Comparison of ENCODE assay signal across 25 cellular contexts in genomic region chr14:78985668-78986073, GRCh38.
DNase-seq lines count a peak whose midpoint lies in the region; ATAC-seq, FAIRE-seq and TF ChIP-seq lines count a peak whose summit lies in the region.
"Had no signal": no experiment of that assay in that cellular context is flagged by ENCODE, and none has a peak within 500 bp of the region (broad histone marks: within the 10 kb centered on the region; RNA-seq: fewer than 3 reads in every experiment).

No MANE protein-coding gene starts in this region.

- H3K4me1 Mint-ChIP-seq in GM23338, result peaks cover 16% of the 10 kb centered on the region
- H3K4me1 Mint-ChIP-seq: CD8-positive, alpha-beta memory T cell; stimulated activated naive CD8-positive, alpha-beta T cell treated with anti-CD3 and anti-CD28 coated beads, Interleukin-15, amount 100 ng/mL, for 72 hours had no signal

- H3K27me3 ChIP-seq in GM23338 (ENCODE audit: insufficient read depth) (peaks cover 12% of the 10 kb centered on the region; the same call in 1 of the 2 replicates), SK-N-SH (ENCODE audit: insufficient read depth) (no peaks in the 10 kb centered on the region), endothelial cell of umbilical vein (ENCODE audit: control insufficient read depth in 2 of 2, insufficient read depth in 2 of 2, low read length in 2 of 2) (no peaks in the 10 kb centered on the region), mesendoderm (ENCODE audit: insufficient read depth, low read length, poor library complexity) (no peaks in the 10 kb centered on the region), tibial nerve (no peaks in the 10 kb centered on the region), MG63 (no peaks in the 10 kb centered on the region)
- H3K27me3 ChIP-seq: heart left ventricle had no signal

- H3K27me3 Mint-ChIP-seq in GM23338 (ENCODE audit: insufficient read depth, low read depth, poor library complexity), result peaks cover 6% of the 10 kb centered on the region
- H3K27me3 Mint-ChIP-seq: natural killer cell treated with Interleukin-12 subunit alpha and Interleukin-12 subunit beta and Interleukin-15 and Interleukin-18, amount 100 ng/mL, for 72 hours; stimulated activated naive CD8-positive, alpha-beta T cell treated with anti-CD3 and anti-CD28 coated beads, Interleukin-15, amount 100 ng/mL, for 72 hours had no signal

- no TSS peak for BruUV-seq in endothelial cell of umbilical vein (replicated peaks; lab: Mats Ljungman, UMichigan)

- H3K9me3 ChIP-seq in SK-N-SH (no peaks in the 10 kb centered on the region), endothelial cell of umbilical vein (replicated peaks; ENCODE audit: control insufficient read depth, insufficient read depth, low read length) (no peaks in the 10 kb centered on the region), tibial nerve (no peaks in the 10 kb centered on the region), MG63 (no peaks in the 10 kb centered on the region)
- H3K9me3 ChIP-seq: heart left ventricle had no signal

- H3K18ac ChIP-seq in mesendoderm (ENCODE audit: low read length), result no peak overlapping the region

- no peak overlapping the region for H3K27ac Mint-ChIP-seq in GM23338
- H3K27ac Mint-ChIP-seq: CD8-positive, alpha-beta memory T cell; natural killer cell treated with Interleukin-12 subunit alpha and Interleukin-12 subunit beta and Interleukin-15 and Interleukin-18, amount 100 ng/mL, for 72 hours; stimulated activated naive CD8-positive, alpha-beta T cell treated with anti-CD3 and anti-CD28 coated beads, Interleukin-15, amount 100 ng/mL, for 72 hours; type B pancreatic cell had no signal

- DNase-seq in GM23338 (ENCODE audit: low spot score) (peak; percentile 63), SK-N-SH (peak; percentile 19), endothelial cell of umbilical vein (ENCODE audit: low read depth, low spot score) (peak; percentile 34), mesendoderm (peak; percentile 90), tibial nerve (ENCODE audit: low spot score in 2 of 2) (no peak), MG63 (no peak)
- DNase-seq: activated CD4-positive, alpha-beta T cell treated with anti-CD3 and anti-CD28 coated beads for 4 hours; CD8-positive, alpha-beta memory T cell; central memory CD4-positive, alpha-beta T cell; DND-41; effector CD4-positive, alpha-beta T cell; heart left ventricle; kidney glomerular epithelial cell; mesenchymal stem cell; NCI-H187 treated with DMSO at 0.1 percent for 48 hours; NCI-H510A; posterior cingulate gyrus; stimulated activated CD4-positive, alpha-beta T cell treated with anti-CD3 and anti-CD28 coated beads, Interleukin-2, amount 100 ng/mL, for 48 hours; stimulated activated naive CD8-positive, alpha-beta T cell treated with anti-CD3 and anti-CD28 coated beads, Interleukin-15, amount 100 ng/mL, for 72 hours had no signal

- no peaks in the 10 kb centered on the region for H3K36me3 Mint-ChIP-seq in GM23338 (ENCODE audit: low read depth)
- H3K36me3 Mint-ChIP-seq: CD8-positive, alpha-beta memory T cell; natural killer cell treated with Interleukin-12 subunit alpha and Interleukin-12 subunit beta and Interleukin-15 and Interleukin-18, amount 100 ng/mL, for 72 hours; type B pancreatic cell had no signal

- no peaks in the 10 kb centered on the region for H3K36me3 ChIP-seq in GM23338 (ENCODE audit: insufficient read depth)
- H3K36me3 ChIP-seq in SK-N-SH (replicated peaks in 1 of 2; ENCODE audit: control insufficient read depth in 1 of 2, insufficient read depth in 2 of 2, low read length in 1 of 2), result no peaks in the 10 kb centered on the region
- H3K36me3 ChIP-seq in endothelial cell of umbilical vein (ENCODE audit: control insufficient read depth in 2 of 2, extremely low read depth in 1 of 2, insufficient read depth in 2 of 2, low read length in 2 of 2), result no peaks in the 10 kb centered on the region
- no peaks in the 10 kb centered on the region for H3K36me3 ChIP-seq in mesendoderm (ENCODE audit: control insufficient read depth, insufficient read depth, low read length)
- no peaks in the 10 kb centered on the region for H3K36me3 ChIP-seq in tibial nerve
- H3K36me3 ChIP-seq in MG63, result no peaks in the 10 kb centered on the region
- H3K36me3 ChIP-seq: heart left ventricle had no signal

- H3K79me1 ChIP-seq in mesendoderm (ENCODE audit: low read length), result no peaks in the 10 kb centered on the region

- FAIRE-seq in endothelial cell of umbilical vein (lab: Jason Lieb, UNC), result no peak
- FAIRE-seq: TTC549 had no signal

- no peak overlapping the region for H3K23ac ChIP-seq in mesendoderm (ENCODE audit: low read length)

- H3F3A ChIP-seq in GM23338 (replicated peaks; ENCODE audit: low read depth) (no peaks in the 10 kb centered on the region), SK-N-SH (replicated peaks; ENCODE audit: insufficient read depth) (peaks cover 10% of the 10 kb centered on the region)

- H2AFZ ChIP-seq in GM23338, result no peak overlapping the region
- H2AFZ ChIP-seq in SK-N-SH (ENCODE audit: low read depth), result no peak overlapping the region
- H2AFZ ChIP-seq in endothelial cell of umbilical vein (ENCODE audit: low read depth, low read length), result no peak overlapping the region

- H4K8ac ChIP-seq in mesendoderm (ENCODE audit: low read depth, low read length), result no peak overlapping the region

- TF ChIP-seq POLR2A in endothelial cell of umbilical vein (IDR thresholded peaks at IDR 0.05; ENCODE audit: low read depth, low read length), result no peak
- TF ChIP-seq POLR2A in tibial nerve (IDR thresholded peaks at IDR 0.05), result no peak

- CTCF ChIA-PET in SK-N-SH (lab: Yijun Ruan, JAX) (interaction anchor here (0.7 to 1.2 kb wide), 2 partner anchors 17 to 26 kb away, joined by 3 read pairs; no protein-coding TSS in a partner anchor), endothelial cell of umbilical vein (lab: Charles Lee) (no interaction called here)

- POLR2A ChIA-PET in SK-N-SH (lab: Yijun Ruan, JAX), result no interaction called here
- POLR2A ChIA-PET in endothelial cell of umbilical vein (lab: Charles Lee), result no interaction called here

- H3K4me3 ChIP-seq in GM23338 (no peak overlapping the region), SK-N-SH (ENCODE audit: low read depth in 2 of 2, low read length in 1 of 2) (no peak overlapping the region), endothelial cell of umbilical vein (replicated peaks in 1 of 3; ENCODE audit: insufficient read depth in 1 of 3, low read depth in 1 of 3, low read length in 3 of 3) (no peak overlapping the region), mesendoderm (ENCODE audit: low read length) (no peak overlapping the region), tibial nerve (no peak overlapping the region), MG63 (no peak overlapping the region)
- H3K4me3 ChIP-seq: heart left ventricle had no signal

- H2BK120ac ChIP-seq in mesendoderm (ENCODE audit: low read depth, low read length), result no peak overlapping the region

- no peak overlapping the region for H3K4me3 Mint-ChIP-seq in GM23338
- H3K4me3 Mint-ChIP-seq: CD8-positive, alpha-beta memory T cell; natural killer cell treated with Interleukin-12 subunit alpha and Interleukin-12 subunit beta and Interleukin-15 and Interleukin-18, amount 100 ng/mL, for 72 hours; stimulated activated naive CD8-positive, alpha-beta T cell treated with anti-CD3 and anti-CD28 coated beads, Interleukin-15, amount 100 ng/mL, for 72 hours; type B pancreatic cell had no signal

- no peaks in the 10 kb centered on the region for H3K9me1 ChIP-seq in endothelial cell of umbilical vein (replicated peaks; ENCODE audit: control insufficient read depth, extremely low read depth, insufficient read depth, low read length)

- H4K5ac ChIP-seq in mesendoderm (ENCODE audit: low read length), result no peak overlapping the region

- H3K4me1 ChIP-seq in GM23338 (ENCODE audit: insufficient read depth) (peaks cover 35% of the 10 kb centered on the region), SK-N-SH (ENCODE audit: control insufficient read depth in 1 of 2, insufficient read depth in 2 of 2, low read depth in 1 of 2, low read length in 1 of 2) (peaks cover 0 to 12% of the 10 kb centered on the region in 2 experiments; a peak in 2 of 4 replicates), endothelial cell of umbilical vein (ENCODE audit: control insufficient read depth, extremely low read depth, insufficient read depth, low read length) (no peaks in the 10 kb centered on the region), mesendoderm (ENCODE audit: control insufficient read depth, low read depth, low read length) (peaks cover 2% of the 10 kb centered on the region), tibial nerve (no peaks in the 10 kb centered on the region)
- H3K4me1 ChIP-seq: heart left ventricle had no signal

- H2BK5ac ChIP-seq in mesendoderm (ENCODE audit: low read length), result no peak overlapping the region

- dilution Hi-C loops in endothelial cell of umbilical vein (cut with MboI; ENCODE audit: extremely low pct_ligation_motif_present, low sequenced_read_pairs), result no loop called here

- no peak overlapping the region for H2BK15ac ChIP-seq in mesendoderm (replicated peaks; ENCODE audit: low read depth)

- intact Hi-C loops in endothelial cell of umbilical vein (cut with micrococcal nuclease), result no loop called here

- TF ChIP-seq CTCF in GM23338 (conservative IDR thresholded peaks at IDR 0.05; ENCODE audit: low read depth in 2 of 2), result no peak
- no peak for TF ChIP-seq CTCF in SK-N-SH (IDR thresholded peaks at IDR 0.05)
- TF ChIP-seq CTCF in endothelial cell of umbilical vein (IDR thresholded peaks at IDR 0.05; ENCODE audit: extremely low read depth in 1 of 2, insufficient read depth in 1 of 2, low read depth in 1 of 2, low read length in 2 of 2), result no peak
- TF ChIP-seq CTCF in tibial nerve (IDR thresholded peaks at IDR 0.05), result no peak

- no peak overlapping the region for H3K27ac ChIP-seq in GM23338 (ENCODE audit: low read depth)
- H3K27ac ChIP-seq in SK-N-SH (ENCODE audit: low read depth in 2 of 2, low read length in 1 of 2), result peak overlapping the region; percentile 29 to 78; a peak in 3 of 4 replicates
- H3K27ac ChIP-seq in endothelial cell of umbilical vein (ENCODE audit: insufficient read depth, low read depth, low read length), result no peak overlapping the region
- no peak overlapping the region for H3K27ac ChIP-seq in mesendoderm (ENCODE audit: low read depth, low read length)
- no peak overlapping the region for H3K27ac ChIP-seq in tibial nerve
- H3K27ac ChIP-seq: heart left ventricle had no signal

- TF ChIP-seq EP300 in SK-N-SH (IDR thresholded peaks at IDR 0.05; ENCODE audit: borderline replicate concordance in 1 of 2, low read depth in 1 of 2, low read length in 1 of 2), result peak in 1 of 2 experiments; percentile 67; a peak in 1 of 4 replicates
- no peak for TF ChIP-seq EP300 in tibial nerve (IDR thresholded peaks at IDR 0.05)

- peak; percentile 94 for ATAC-seq in GM23338
- ATAC-seq in GM19467 (IDR thresholded peaks at IDR 0.05; ENCODE audit: unreplicated experiment), result no peak
- ATAC-seq in GM18861 (IDR thresholded peaks at IDR 0.05; ENCODE audit: unreplicated experiment), result no peak
- ATAC-seq: HCT116; heart left ventricle; natural killer cell treated with Interleukin-12 subunit alpha and Interleukin-12 subunit beta and Interleukin-15 and Interleukin-18, amount 100 ng/mL, for 72 hours; stimulated activated naive CD8-positive, alpha-beta T cell treated with anti-CD3 and anti-CD28 coated beads, Interleukin-15, amount 100 ng/mL, for 72 hours had no signal

- H3K4ac ChIP-seq in mesendoderm (ENCODE audit: low read depth, low read length), result no peak overlapping the region

- H4K20me1 ChIP-seq in GM23338 (replicated peaks; ENCODE audit: insufficient read depth) (no peaks in the 10 kb centered on the region), SK-N-SH (ENCODE audit: insufficient read depth) (no peaks in the 10 kb centered on the region), endothelial cell of umbilical vein (replicated peaks; ENCODE audit: control insufficient read depth, extremely low read depth, insufficient read depth, low read length) (no peaks in the 10 kb centered on the region)

- H3K9ac ChIP-seq in SK-N-SH, result no peak overlapping the region
- H3K9ac ChIP-seq in endothelial cell of umbilical vein (replicated peaks; ENCODE audit: extremely low read depth, insufficient read depth, low read length), result no peak overlapping the region
- no peak overlapping the region for H3K9ac ChIP-seq in mesendoderm (ENCODE audit: low read length)

- H3K79me2 ChIP-seq in GM23338 (replicated peaks; ENCODE audit: insufficient read depth), result no peaks in the 10 kb centered on the region
- H3K79me2 ChIP-seq in SK-N-SH (ENCODE audit: insufficient read depth), result no peaks in the 10 kb centered on the region
- no peaks in the 10 kb centered on the region for H3K79me2 ChIP-seq in endothelial cell of umbilical vein (ENCODE audit: control insufficient read depth, insufficient read depth, low read length)
- H3K79me2 ChIP-seq in mesendoderm (ENCODE audit: control insufficient read depth, insufficient read depth, low read length), result no peaks in the 10 kb centered on the region

- H3K4me2 ChIP-seq in GM23338 (0 out of 2 replicates have a peak overlapping the region, but pooled peaks have one; percentile 21), SK-N-SH (no peak overlapping the region), endothelial cell of umbilical vein (ENCODE audit: insufficient read depth, low read length) (no peak overlapping the region), mesendoderm (ENCODE audit: low read length) (no peak overlapping the region)

- no peak overlapping the region for H3K56ac ChIP-seq in mesendoderm (ENCODE audit: low read length)

- no peaks in the 10 kb centered on the region for H3K9me3 Mint-ChIP-seq in GM23338
- H3K9me3 Mint-ChIP-seq: natural killer cell treated with Interleukin-12 subunit alpha and Interleukin-12 subunit beta and Interleukin-15 and Interleukin-18, amount 100 ng/mL, for 72 hours; stimulated activated naive CD8-positive, alpha-beta T cell treated with anti-CD3 and anti-CD28 coated beads, Interleukin-15, amount 100 ng/mL, for 72 hours; type B pancreatic cell had no signal

- no peak for TF ChIP-seq RAD21 in SK-N-SH (IDR thresholded peaks at IDR 0.05; ENCODE audit: low read length)

- H3K9me2 ChIP-seq in GM23338 (ENCODE audit: insufficient read depth) (no peaks in the 10 kb centered on the region), SK-N-SH (no peaks in the 10 kb centered on the region)

- no peak overlapping the region for H2AK5ac ChIP-seq in mesendoderm (ENCODE audit: low read length)

Comparison
In these comparisons a context has a peak if more than half of its experiments do, and no peak if none do; other contexts are left out.
1. DNase-seq: peak in GM23338 (single experiment), SK-N-SH (single experiment), endothelial cell of umbilical vein (single experiment) and mesendoderm (single experiment); none in tibial nerve (0 of 2) and MG63 (single experiment).
2. H3K27ac ChIP-seq: peak in SK-N-SH (2 of 2); none in GM23338 (single experiment), endothelial cell of umbilical vein (single experiment), mesendoderm (single experiment) and tibial nerve (0 of 4).